In the genomic region with DNA sequence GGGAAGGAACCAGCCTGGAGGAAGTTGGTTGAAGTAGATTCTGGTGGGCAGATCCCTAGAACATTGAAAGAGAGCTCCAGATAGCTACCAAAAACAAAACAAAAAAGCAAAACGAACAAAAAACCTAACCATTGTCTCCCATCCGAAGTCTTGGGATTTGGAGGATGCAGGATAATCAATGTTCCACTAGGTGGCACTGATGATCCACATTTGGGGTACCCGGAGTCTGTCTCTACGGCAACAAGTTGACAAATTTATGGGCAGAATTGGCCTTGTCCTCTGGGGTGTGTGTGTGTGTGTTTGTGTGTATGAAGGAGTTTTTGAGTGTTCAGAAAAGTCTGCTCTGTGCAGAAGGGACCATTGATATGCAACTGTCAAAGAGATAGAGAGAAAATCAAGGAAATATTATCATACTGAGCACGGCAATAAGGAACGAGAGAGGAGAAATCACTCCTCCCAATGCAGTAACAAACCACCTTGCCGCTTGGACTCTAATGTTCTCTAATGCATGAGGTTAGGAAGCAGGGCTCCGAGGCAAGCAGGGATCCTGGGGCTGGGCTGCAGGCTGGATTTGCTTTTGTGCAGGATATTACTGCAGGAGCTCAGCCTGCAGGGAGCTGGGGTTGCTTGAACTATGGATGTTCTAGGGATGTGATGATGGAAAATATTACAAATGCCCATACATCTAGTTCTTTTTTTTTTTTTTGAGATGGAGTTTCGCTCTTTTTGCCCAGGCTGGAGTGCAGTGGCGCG, we compare ENCODE assay signal across 8 cellular contexts. TPM values are rescaled to one million over a fixed set of nuclear protein-coding genes. Genes with fewer than 3 reads are reported as not detected.
A peak's percentile ranks its signal among the peaks of the same experiment; 100 is the strongest.
DNase-seq lines count a peak whose midpoint lies in the region; ATAC-seq and TF ChIP-seq lines count a peak whose summit lies in the region.

No MANE protein-coding gene starts in this region.

- no peak overlapping the region for H3K27ac ChIP-seq in tibial nerve

- H3K9me3 ChIP-seq in mucosa of descending colon (no peaks in the 10 kb centered on the region), tibial nerve (no peaks in the 10 kb centered on the region)

- no peak for TF ChIP-seq POLR2A in tibial nerve (IDR thresholded peaks at IDR 0.05)

- DNase-seq in A172 (ENCODE audit: low spot score), result peak; percentile 51
- DNase-seq in GDM1 (lab: John Stamatoyannopoulos, UW), result peak; percentile 24
- DNase-seq in NCI-H2196 (lab: John Stamatoyannopoulos, UW; ENCODE audit: unreplicated experiment), result peak; percentile 55
- peak; percentile 22 to 33 for DNase-seq in activated CD4-positive, alpha-beta T cell treated with anti-CD3 and anti-CD28 coated beads, Interleukin-2, amount 50 U/mL, for 4 hours
- DNase-seq in epithelial cell of proximal tubule (ENCODE audit: low read depth), result no peak
- DNase-seq in mucosa of descending colon, result peak in 1 of 3 donors; percentile 64
- peak in 1 of 2 donors; percentile 36 for DNase-seq in tibial nerve (ENCODE audit: low spot score in 2 of 2)

- peaks cover 0 to 17% of the 10 kb centered on the region in 2 donors for H3K27me3 ChIP-seq in tibial nerve

- H3K4me3 ChIP-seq in epithelial cell of proximal tubule (ENCODE audit: low read depth, low read length), result no peak overlapping the region
- H3K4me3 ChIP-seq in mucosa of descending colon, result no peak overlapping the region
- H3K4me3 ChIP-seq in tibial nerve, result no peak overlapping the region

- WGBS in tibial nerve, 2 donors, result 35 to 36% methylated on average over 11 of the region's 11 CpGs

- H3K4me1 ChIP-seq in mucosa of descending colon (ENCODE audit: low read depth) (no peaks in the 10 kb centered on the region), tibial nerve (peaks cover 0 to 7% (median 0%) of the 10 kb centered on the region in 4 donors)

- no peaks in the 10 kb centered on the region for H3K36me3 ChIP-seq in mucosa of descending colon (ENCODE audit: low read depth)
- H3K36me3 ChIP-seq in tibial nerve, result no peaks in the 10 kb centered on the region

- ATAC-seq in HG02852 (IDR thresholded peaks at IDR 0.05; ENCODE audit: unreplicated experiment) (peak; percentile 70), mucosa of descending colon (peak; percentile 75)

- peak; percentile 84 for TF ChIP-seq CTCF in epithelial cell of proximal tubule (conservative IDR thresholded peaks at IDR 0.05; ENCODE audit: low read depth, low read length)
- peak; percentile 61 for TF ChIP-seq CTCF in mucosa of descending colon (IDR thresholded peaks at IDR 0.05)
- TF ChIP-seq CTCF in tibial nerve (IDR thresholded peaks at IDR 0.05), result peak; percentile 78 to 86 (median 80)

- intact Hi-C loops in mucosa of descending colon (cut with DNase I, micrococcal nuclease), result no loop called here

- TF ChIP-seq EP300 in tibial nerve (IDR thresholded peaks at IDR 0.05), result no peak

RNA-seq across cellular contexts. Expression of gene KLHL25, which starts 59.8 kb away (rescaled TPM):
- total RNA-seq in A172 (2014; rRNA removed; shearing (Covaris generic)), result 6.4 and 14.9 TPM in 2 replicates
- 8.1 and 9.7 TPM in 2 replicates for total RNA-seq in epithelial cell of proximal tubule
- 1 to 10 TPM; 7.4 to 8.8 (median 7.7) TPM for total RNA-seq in mucosa of descending colon
- total RNA-seq in tibial nerve, result 10 to 100 TPM in 3 of 4 donors, 1 to 10 TPM in 1; 8.4 to 34.2 (median 12.6) TPM
